ENCODE assay signal across 20 cellular contexts in genomic region chr3:94694894-94695293, GRCh38.
A peak's percentile ranks its signal among the peaks of the same experiment; 100 is the strongest.
DNase-seq lines count a peak whose midpoint lies in the region; TF ChIP-seq lines count a peak whose summit lies in the region.
"Had no signal": no experiment of that assay in that cellular context is flagged by ENCODE, and none has a peak within 500 bp of the region (broad histone marks: within the 10 kb centered on the region; RNA-seq: fewer than 3 reads in every experiment).

No MANE protein-coding gene starts in this region.

- no peak for TF ChIP-seq POLR2A in ovary (IDR thresholded peaks at IDR 0.05)

- no peak for TF ChIP-seq EP300 in ovary (IDR thresholded peaks at IDR 0.05)

- H3K36me3 Mint-ChIP-seq in activated naive CD4-positive, alpha-beta T cell treated with anti-CD3 and anti-CD28 coated beads, Interleukin-2, amount 50 U/mL, for 24 hours, result no peaks in the 10 kb centered on the region
- H3K36me3 Mint-ChIP-seq in activated naive CD4-positive, alpha-beta T cell treated with anti-CD3 and anti-CD28 coated beads, Interleukin-2, amount 10 ng/mL, durations not matched to agents 7 days and 5 days, result no peaks in the 10 kb centered on the region
- H3K36me3 Mint-ChIP-seq: CD8-positive, alpha-beta T cell had no signal

- H3K27ac Mint-ChIP-seq in activated naive CD4-positive, alpha-beta T cell treated with anti-CD3 and anti-CD28 coated beads, Interleukin-2, amount 50 U/mL, for 24 hours, result peak overlapping the region; percentile 41
- no peak overlapping the region for H3K27ac Mint-ChIP-seq in activated naive CD4-positive, alpha-beta T cell treated with anti-CD3 and anti-CD28 coated beads, Interleukin-2, amount 10 ng/mL, durations not matched to agents 7 days and 5 days
- H3K27ac Mint-ChIP-seq: CD8-positive, alpha-beta T cell had no signal

- H3K9me3 ChIP-seq in ovary, result no peaks in the 10 kb centered on the region
- H3K9me3 ChIP-seq: BLaER1 treated with 17β-estradiol and CSF1 and Interleukin-3, amounts not matched to agents 10 nM and 100 nM; Peyer's patch; SJSA1 had no signal

- no peaks in the 10 kb centered on the region for H3K36me3 ChIP-seq in ovary
- H3K36me3 ChIP-seq: BLaER1 treated with 17β-estradiol and CSF1 and Interleukin-3, amounts not matched to agents 10 nM and 100 nM; Peyer's patch; SJSA1 had no signal

- H3K4me3 Mint-ChIP-seq in activated naive CD4-positive, alpha-beta T cell treated with anti-CD3 and anti-CD28 coated beads, Interleukin-2, amount 50 U/mL, for 24 hours, result no peak overlapping the region
- no peak overlapping the region for H3K4me3 Mint-ChIP-seq in activated naive CD4-positive, alpha-beta T cell treated with anti-CD3 and anti-CD28 coated beads, Interleukin-2, amount 10 ng/mL, durations not matched to agents 7 days and 5 days
- H3K4me3 Mint-ChIP-seq: CD8-positive, alpha-beta T cell had no signal

- CTCF ChIA-PET in activated naive CD4-positive, alpha-beta T cell treated with anti-CD3 and anti-CD28 coated beads, Interleukin-2, amount 10 ng/mL, durations not matched to agents 7 days and 5 days (lab: Charles Lee), result no interaction called here

- H3K27me3 ChIP-seq in ovary, result no peaks in the 10 kb centered on the region
- H3K27me3 ChIP-seq: BLaER1 treated with 17β-estradiol and CSF1 and Interleukin-3, amounts not matched to agents 10 nM and 100 nM; Peyer's patch; SJSA1 had no signal

- no peaks in the 10 kb centered on the region for H3K4me1 ChIP-seq in ovary (ENCODE audit: insufficient read depth)
- H3K4me1 ChIP-seq: BLaER1 treated with 17β-estradiol and CSF1 and Interleukin-3, amounts not matched to agents 10 nM and 100 nM; Peyer's patch; SJSA1 had no signal

- H3K4me1 Mint-ChIP-seq in activated naive CD4-positive, alpha-beta T cell treated with anti-CD3 and anti-CD28 coated beads, Interleukin-2, amount 50 U/mL, for 24 hours, result no peaks in the 10 kb centered on the region
- H3K4me1 Mint-ChIP-seq in activated naive CD4-positive, alpha-beta T cell treated with anti-CD3 and anti-CD28 coated beads, Interleukin-2, amount 10 ng/mL, durations not matched to agents 7 days and 5 days, result no peaks in the 10 kb centered on the region

- WGBS in ovary, 3 donors, result 9 to 20% (median 19%) methylated on average over 2 of the region's 2 CpGs

- H3K9me3 Mint-ChIP-seq in activated naive CD4-positive, alpha-beta T cell treated with anti-CD3 and anti-CD28 coated beads, Interleukin-2, amount 50 U/mL, for 24 hours, result peaks cover 7% of the 10 kb centered on the region
- peaks cover 1% of the 10 kb centered on the region for H3K9me3 Mint-ChIP-seq in activated naive CD4-positive, alpha-beta T cell treated with anti-CD3 and anti-CD28 coated beads, Interleukin-2, amount 10 ng/mL, durations not matched to agents 7 days and 5 days

- intact Hi-C loops in ovary (cut with DNase I), result no loop called here

- H3K27me3 Mint-ChIP-seq in activated naive CD4-positive, alpha-beta T cell treated with anti-CD3 and anti-CD28 coated beads, Interleukin-2, amount 50 U/mL, for 24 hours, result no peaks in the 10 kb centered on the region
- no peaks in the 10 kb centered on the region for H3K27me3 Mint-ChIP-seq in activated naive CD4-positive, alpha-beta T cell treated with anti-CD3 and anti-CD28 coated beads, Interleukin-2, amount 10 ng/mL, durations not matched to agents 7 days and 5 days

- TF ChIP-seq CTCF in choroid plexus epithelial cell (conservative IDR thresholded peaks at IDR 0.05; ENCODE audit: low read depth, low read length) (no peak), ovary (IDR thresholded peaks at IDR 0.05) (no peak)

- H3K4me3 ChIP-seq in choroid plexus epithelial cell (ENCODE audit: low read depth, low read length), result no peak overlapping the region
- H3K4me3 ChIP-seq in ovary, result no peak overlapping the region
- H3K4me3 ChIP-seq: BLaER1 treated with 17β-estradiol and CSF1 and Interleukin-3, amounts not matched to agents 10 nM and 100 nM; Peyer's patch; SJSA1 had no signal

- H3K27ac ChIP-seq in ovary, result no peak overlapping the region
- H3K27ac ChIP-seq: 22Rv1; BLaER1 treated with 17β-estradiol and CSF1 and Interleukin-3, amounts not matched to agents 10 nM and 100 nM; KMS-11; Peyer's patch; SJSA1 had no signal

- no peak for DNase-seq in activated naive CD4-positive, alpha-beta T cell treated with anti-CD3 and anti-CD28 coated beads, Interleukin-2, amount 10 ng/mL, durations not matched to agents 7 days and 5 days
- DNase-seq in choroid plexus epithelial cell (ENCODE audit: low read depth) (peak; percentile 19), kidney tubule cell (ENCODE audit: low spot score) (peak; percentile 9), stromal cell of bone marrow (ENCODE audit: low read depth) (peak; percentile 9), RKO (ENCODE audit: low spot score) (no peak), ovary (no peak), NCI-H526 (lab: John Stamatoyannopoulos, UW) (no peak)
- DNase-seq: ACHN; CD8-positive, alpha-beta T cell; IMR-90; NCI-H1105; NCI-H2029 treated with DMSO at 0.1 percent for 48 hours; NCI-H2171; NCI-H524 treated with DMSO at 0.1 percent for 48 hours; Peyer's patch had no signal

Comparison
In these comparisons a context has a peak if more than half of its experiments do, and no peak if none do; other contexts are left out.
1. DNase-seq: peak in choroid plexus epithelial cell (single experiment), kidney tubule cell (single experiment) and stromal cell of bone marrow (single experiment); none in activated naive CD4-positive, alpha-beta T cell treated with anti-CD3 and anti-CD28 coated beads, Interleukin-2, amount 10 ng/mL, durations not matched to agents 7 days and 5 days (single experiment), RKO (single experiment), ovary (0 of 5) and NCI-H526 (0 of 2).